In the genomic region with DNA sequence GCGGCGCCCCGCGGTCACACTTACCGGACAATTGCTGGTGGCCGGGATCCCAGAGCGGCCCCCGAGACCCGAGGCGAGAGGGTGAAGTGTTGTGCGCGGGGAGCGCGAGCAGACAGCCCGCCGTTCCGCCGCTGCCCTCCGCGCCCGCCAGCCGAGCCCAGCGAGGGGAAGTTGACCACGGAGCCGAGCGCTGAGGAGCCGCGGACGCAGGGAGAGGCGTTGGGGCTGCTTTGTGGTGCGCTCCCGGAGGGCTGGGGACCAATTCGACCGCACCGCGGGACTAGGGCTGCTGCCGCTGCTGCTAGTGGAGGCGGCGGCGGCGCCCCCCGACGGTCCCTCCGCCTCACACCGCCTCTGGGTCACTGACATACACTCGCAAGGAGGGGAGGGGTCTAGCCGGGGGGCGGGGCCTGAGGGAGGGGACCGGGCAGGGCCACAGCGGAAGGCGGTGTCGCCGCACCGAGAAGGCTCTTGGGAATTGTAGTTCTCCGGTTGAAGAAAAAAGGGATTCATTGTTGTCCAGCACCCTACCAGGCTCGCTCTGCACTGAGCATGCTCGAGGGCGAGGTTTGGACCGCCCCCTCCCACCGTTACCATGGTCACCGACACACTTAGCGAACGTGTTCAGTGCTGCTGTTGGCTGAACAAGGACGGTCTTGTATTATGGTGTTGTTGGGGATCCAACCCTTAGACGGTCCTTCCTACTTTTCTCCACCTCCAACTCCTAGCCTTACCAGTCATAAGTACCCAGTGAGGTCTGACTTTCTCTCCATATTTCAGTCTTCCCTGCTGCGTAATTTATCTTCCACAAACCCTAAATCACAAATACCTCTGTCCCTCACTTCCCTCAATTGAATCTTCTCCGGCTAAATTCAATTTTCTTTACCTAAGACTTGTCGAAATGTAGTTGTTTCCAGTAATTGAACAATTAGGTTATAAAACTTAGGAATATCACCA, we compare ENCODE assay signal across 8 cellular contexts. TPM values are rescaled to one million over a fixed set of nuclear protein-coding genes. Genes with fewer than 3 reads are reported as not detected.
DNase-seq lines count a peak whose midpoint lies in the region; ATAC-seq and TF ChIP-seq lines count a peak whose summit lies in the region.

TSS of gene PELI1 (minus strand) at position 364 of the 957 bp plus-strand sequence. CDS start 36,110 bp downstream, outside the sequence.

- H3K27me3 Mint-ChIP-seq in activated T-helper 17 cell treated with anti-CD3 and anti-CD28 coated beads, Interleukin-2, amount 50 U/mL, for 72 hours, result no peaks in the 10 kb centered on the region
- H3K27me3 Mint-ChIP-seq in natural killer cell treated with Interleukin-12 subunit alpha and Interleukin-12 subunit beta and Interleukin-15 and Interleukin-18, amount 100 ng/mL, for 72 hours, result no peaks in the 10 kb centered on the region

- peaks cover 12% of the 10 kb centered on the region for H3K4me1 Mint-ChIP-seq in activated T-helper 17 cell treated with anti-CD3 and anti-CD28 coated beads, Interleukin-2, amount 50 U/mL, for 72 hours
- peaks cover 19 to 32% of the 10 kb centered on the region in 2 donors for H3K4me1 Mint-ChIP-seq in natural killer cell treated with Interleukin-12 subunit alpha and Interleukin-12 subunit beta and Interleukin-15 and Interleukin-18, amount 100 ng/mL, for 72 hours (ENCODE audit: low read depth in 2 of 2)

- peak within 1 kb of the TSS; percentile 96 for H3K27ac Mint-ChIP-seq in activated T-helper 17 cell treated with anti-CD3 and anti-CD28 coated beads, Interleukin-2, amount 50 U/mL, for 72 hours
- H3K27ac Mint-ChIP-seq in natural killer cell treated with Interleukin-12 subunit alpha and Interleukin-12 subunit beta and Interleukin-15 and Interleukin-18, amount 100 ng/mL, for 72 hours, result peak within 1 kb of the TSS; percentile 85 to 97

- CTCF ChIA-PET in RWPE1 (lab: Yijun Ruan, JAX), result no interaction called here

- peak; percentile 97 for DNase-seq in ELR (ENCODE audit: low read depth)
- DNase-seq in H4 (ENCODE audit: low spot score), result peak; percentile 98
- peak; percentile 84 for DNase-seq in LNCaP clone FGC (ENCODE audit: low read depth)
- DNase-seq in RWPE1 (ENCODE audit: low spot score), result peak; percentile 92
- DNase-seq in fibroblast of peridontal ligament (ENCODE audit: extremely low read depth), result peak; percentile 93
- peak; percentile 96 for DNase-seq in natural killer cell treated with Interleukin-12 subunit alpha and Interleukin-12 subunit beta and Interleukin-15 and Interleukin-18, amount 100 ng/mL, for 72 hours (ENCODE audit: low spot score)
- peak; percentile 94 for DNase-seq in stimulated activated naive CD8-positive, alpha-beta T cell treated with anti-CD3 and anti-CD28 coated beads, Interleukin-15, Interleukin-2, amounts not matched to agents 100 U/mL and 50 U/mL, for 24 hours

- POLR2A ChIA-PET in RWPE1 (lab: Yijun Ruan, JAX; ENCODE audit: low non-redundant PET), result no interaction called here

- peak; percentile 90 for ATAC-seq in activated T-helper 17 cell treated with anti-CD3 and anti-CD28 coated beads, Interleukin-2, amount 50 U/mL, for 72 hours (replicated peaks)
- ATAC-seq in natural killer cell treated with Interleukin-12 subunit alpha and Interleukin-12 subunit beta and Interleukin-15 and Interleukin-18, amount 100 ng/mL, for 72 hours, result peak; percentile 98 to 99
- peak; percentile 93 for ATAC-seq in stimulated activated naive CD8-positive, alpha-beta T cell treated with anti-CD3 and anti-CD28 coated beads, Interleukin-15, Interleukin-2, amounts not matched to agents 100 U/mL and 50 U/mL, for 24 hours

- peaks cover 43% of the 10 kb centered on the region for H3K36me3 Mint-ChIP-seq in activated T-helper 17 cell treated with anti-CD3 and anti-CD28 coated beads, Interleukin-2, amount 50 U/mL, for 72 hours (ENCODE audit: low read depth)
- peaks cover 7% of the 10 kb centered on the region for H3K36me3 Mint-ChIP-seq in natural killer cell treated with Interleukin-12 subunit alpha and Interleukin-12 subunit beta and Interleukin-15 and Interleukin-18, amount 100 ng/mL, for 72 hours

- no peaks in the 10 kb centered on the region for H3K9me3 Mint-ChIP-seq in activated T-helper 17 cell treated with anti-CD3 and anti-CD28 coated beads, Interleukin-2, amount 50 U/mL, for 72 hours
- no peaks in the 10 kb centered on the region for H3K9me3 Mint-ChIP-seq in natural killer cell treated with Interleukin-12 subunit alpha and Interleukin-12 subunit beta and Interleukin-15 and Interleukin-18, amount 100 ng/mL, for 72 hours

- H3K27ac ChIP-seq in RWPE1, result peak within 1 kb of the TSS; percentile 87

- H3K4me3 Mint-ChIP-seq in activated T-helper 17 cell treated with anti-CD3 and anti-CD28 coated beads, Interleukin-2, amount 50 U/mL, for 72 hours, result no peak within 1 kb of the TSS
- H3K4me3 Mint-ChIP-seq in natural killer cell treated with Interleukin-12 subunit alpha and Interleukin-12 subunit beta and Interleukin-15 and Interleukin-18, amount 100 ng/mL, for 72 hours, result peak within 1 kb of the TSS; percentile 99

- TF ChIP-seq CTCF in LNCaP clone FGC (IDR thresholded peaks at IDR 0.05; ENCODE audit: control insufficient read depth, extremely low read depth, insufficient read depth) (peak; percentile 30; the same call in 1 of the 2 replicates), RWPE1 (conservative IDR thresholded peaks at IDR 0.05; ENCODE audit: low read depth) (no peak)

- H3K4me3 ChIP-seq in LNCaP clone FGC (ENCODE audit: low read depth, low read length), result peak within 1 kb of the TSS; percentile 66

RNA-seq across cellular contexts. Expression of gene PELI1, which starts in this region (rescaled TPM):
- 5.5 and 5.7 TPM in 2 replicates for total RNA-seq in H4 (2014; rRNA removed; shearing (Covaris generic))
- total RNA-seq in activated T-helper 17 cell treated with anti-CD3 and anti-CD28 coated beads, Interleukin-2, amount 50 U/mL, for 72 hours, result 10 to 100 TPM; 57.4 to 59.7 TPM
- total RNA-seq in natural killer cell treated with Interleukin-12 subunit alpha and Interleukin-12 subunit beta and Interleukin-15 and Interleukin-18, amount 100 ng/mL, for 72 hours, result 10 to 100 TPM; 51.1 to 64.1 TPM

Comparison
In these comparisons a context has a peak if more than half of its experiments do, and no peak if none do; other contexts are left out.
1. Peak in every context shown above with its lines: DNase-seq, ATAC-seq, H3K4me3 ChIP-seq and H3K27ac ChIP-seq.